16 cellular contexts compared by ENCODE assay signal in genomic region chr5:130068988-130069387, GRCh38.
A peak's percentile ranks its signal among the peaks of the same experiment; 100 is the strongest.
DNase-seq lines count a peak whose midpoint lies in the region; ATAC-seq, FAIRE-seq and TF ChIP-seq lines count a peak whose summit lies in the region.
"Had no signal": no experiment of that assay in that cellular context is flagged by ENCODE, and none has a peak within 500 bp of the region (broad histone marks: within the 10 kb centered on the region; RNA-seq: fewer than 3 reads in every experiment).

No MANE protein-coding gene starts in this region.

- ATAC-seq in PC-3, result peak; percentile 51; the same call in 1 of the 2 replicates
- no peak for ATAC-seq in stimulated activated effector memory CD8-positive, alpha-beta T cell treated with anti-CD3 and anti-CD28 coated beads, Interleukin-12 subunit alpha, Interleukin-12 subunit beta, amount 100 ng/mL, for 72 hours

- peak; percentile 5 for FAIRE-seq in GM12892 (lab: Jason Lieb, UNC)
- FAIRE-seq: H1 had no signal

- H3K36me3 Mint-ChIP-seq in stimulated activated effector memory CD8-positive, alpha-beta T cell treated with anti-CD3 and anti-CD28 coated beads, Interleukin-12 subunit alpha, Interleukin-12 subunit beta, amount 100 ng/mL, for 72 hours, result no peaks in the 10 kb centered on the region
- H3K36me3 Mint-ChIP-seq: CD14-positive monocyte; CD4-positive, alpha-beta memory T cell had no signal

- POLR2A ChIA-PET in PC-3 (lab: Charles Lee; ENCODE audit: unreplicated experiment), result no interaction called here

- H3K4me2 ChIP-seq in KMS-11, result 0 out of 2 replicates have a peak overlapping the region, but pooled peaks have one; percentile 20
- H3K4me2 ChIP-seq in PC-3 (ENCODE audit: low read length), result no peak overlapping the region
- H3K4me2 ChIP-seq: BLaER1 had no signal

- H3K4me3 ChIP-seq in KMS-11 (IDR thresholded peaks at IDR 0.05; ENCODE audit: insufficient read depth, low read depth, low read length), result no peak overlapping the region
- H3K4me3 ChIP-seq in PC-3 (ENCODE audit: low read length), result no peak overlapping the region
- H3K4me3 ChIP-seq in epithelial cell of esophagus (ENCODE audit: low read length), result no peak overlapping the region
- H3K4me3 ChIP-seq: BLaER1 had no signal

- no peaks in the 10 kb centered on the region for H3K4me1 Mint-ChIP-seq in stimulated activated effector memory CD8-positive, alpha-beta T cell treated with anti-CD3 and anti-CD28 coated beads, Interleukin-12 subunit alpha, Interleukin-12 subunit beta, amount 100 ng/mL, for 72 hours
- H3K4me1 Mint-ChIP-seq: CD14-positive monocyte; CD4-positive, alpha-beta memory T cell; H9 had no signal

- H2AFZ ChIP-seq in KMS-11 (ENCODE audit: low read depth) (no peak overlapping the region), PC-3 (ENCODE audit: low read length) (no peak overlapping the region)

- DNase-seq in GM12892 (ENCODE audit: insufficient read length) (no peak), PC-3 (peak; percentile 26), epithelial cell of esophagus (ENCODE audit: low read depth) (peak; percentile 23), SKM-1 (lab: John Stamatoyannopoulos, UW; ENCODE audit: unreplicated experiment) (no peak)
- no peak for DNase-seq in stimulated activated CD4-positive, alpha-beta T cell treated with anti-CD3 and anti-CD28 coated beads, Interleukin-2, amount 100 ng/mL, for 24 hours
- DNase-seq in stimulated activated effector memory CD8-positive, alpha-beta T cell treated with anti-CD3 and anti-CD28 coated beads, Interleukin-12 subunit alpha, Interleukin-12 subunit beta, amount 100 ng/mL, for 72 hours (ENCODE audit: low spot score in 2 of 2), result no peak
- DNase-seq: 8988T; CD4-positive, alpha-beta memory T cell; DMS153; DMS79; GF-D8; H9 had no signal

- H3K27ac ChIP-seq in KMS-11, result no peak overlapping the region
- no peak overlapping the region for H3K27ac ChIP-seq in PC-3 (ENCODE audit: low read length)
- H3K27ac ChIP-seq: BLaER1 had no signal

- TF ChIP-seq CTCF in KMS-11 (conservative IDR thresholded peaks at IDR 0.05; ENCODE audit: low read depth, low read length), result no peak
- TF ChIP-seq CTCF in PC-3 (conservative IDR thresholded peaks at IDR 0.05; ENCODE audit: low read depth, low read length), result no peak
- TF ChIP-seq CTCF in epithelial cell of esophagus (IDR thresholded peaks at IDR 0.05; ENCODE audit: insufficient read depth, low read depth, low read length, missing control alignments), result no peak

- CTCF ChIA-PET in PC-3 (lab: Charles Lee), result no interaction called here

- intact Hi-C loops in PC-3 (cut with micrococcal nuclease), result loop anchor here (5.0 to 10.0 kb wide), 2 partner anchors 104 to 162 kb away; no protein-coding TSS in a partner anchor

- no peaks in the 10 kb centered on the region for H3K9me3 ChIP-seq in PC-3 (ENCODE audit: low read length)
- H3K9me3 ChIP-seq: BLaER1 had no signal

- H3K9me2 ChIP-seq in PC-3 (replicated peaks; ENCODE audit: low read length), result no peaks in the 10 kb centered on the region

- H4K20me1 ChIP-seq in KMS-11 (ENCODE audit: insufficient read depth), result no peaks in the 10 kb centered on the region
- H4K20me1 ChIP-seq in PC-3 (ENCODE audit: low read length), result no peaks in the 10 kb centered on the region
- H4K20me1 ChIP-seq: BLaER1 had no signal

- H3F3A ChIP-seq in PC-3 (ENCODE audit: low read length, unreplicated experiment), result no peaks in the 10 kb centered on the region

- peaks cover 7% of the 10 kb centered on the region for H3K4me1 ChIP-seq in KMS-11 (ENCODE audit: low read depth, poor library complexity, severe bottlenecking)
- peaks cover 4% of the 10 kb centered on the region; the same call in 1 of the 2 replicates for H3K4me1 ChIP-seq in PC-3 (ENCODE audit: insufficient read depth, low read length)
- H3K4me1 ChIP-seq: BLaER1 had no signal

- no TSS peak for BruUV-seq in PC-3 (replicated peaks; lab: Mats Ljungman, UMichigan)

- no peak overlapping the region for H3K27ac Mint-ChIP-seq in stimulated activated effector memory CD8-positive, alpha-beta T cell treated with anti-CD3 and anti-CD28 coated beads, Interleukin-12 subunit alpha, Interleukin-12 subunit beta, amount 100 ng/mL, for 72 hours
- H3K27ac Mint-ChIP-seq: CD14-positive monocyte; CD4-positive, alpha-beta memory T cell had no signal

- H3K9ac ChIP-seq in KMS-11 (no peak overlapping the region), PC-3 (ENCODE audit: low read length) (no peak overlapping the region)
- H3K9ac ChIP-seq: BLaER1 had no signal

- H3K36me3 ChIP-seq in KMS-11 (ENCODE audit: insufficient read depth), result no peaks in the 10 kb centered on the region
- no peaks in the 10 kb centered on the region for H3K36me3 ChIP-seq in PC-3 (ENCODE audit: low read depth, low read length)
- H3K36me3 ChIP-seq: BLaER1 had no signal

- H3K9me3 Mint-ChIP-seq in stimulated activated effector memory CD8-positive, alpha-beta T cell treated with anti-CD3 and anti-CD28 coated beads, Interleukin-12 subunit alpha, Interleukin-12 subunit beta, amount 100 ng/mL, for 72 hours, result no peaks in the 10 kb centered on the region
- H3K9me3 Mint-ChIP-seq: CD14-positive monocyte; CD4-positive, alpha-beta memory T cell; H9 had no signal

- H3K79me2 ChIP-seq in KMS-11 (ENCODE audit: insufficient read depth, low read depth), result no peaks in the 10 kb centered on the region
- H3K79me2 ChIP-seq in PC-3 (ENCODE audit: low read length), result no peaks in the 10 kb centered on the region

- no peak overlapping the region for H3K4me3 Mint-ChIP-seq in stimulated activated effector memory CD8-positive, alpha-beta T cell treated with anti-CD3 and anti-CD28 coated beads, Interleukin-12 subunit alpha, Interleukin-12 subunit beta, amount 100 ng/mL, for 72 hours
- H3K4me3 Mint-ChIP-seq: CD14-positive monocyte; CD4-positive, alpha-beta memory T cell; H9 had no signal

- no peak for TF ChIP-seq POLR2A in GM12892 (IDR thresholded peaks at IDR 0.05; ENCODE audit: low read depth, low read length)

- H3K27me3 ChIP-seq in KMS-11 (ENCODE audit: insufficient read depth, low read depth) (no peaks in the 10 kb centered on the region), PC-3 (ENCODE audit: low read length) (no peaks in the 10 kb centered on the region)
- H3K27me3 ChIP-seq: BLaER1 had no signal

Comparison
In these comparisons a context has a peak if more than half of its experiments do, and no peak if none do; other contexts are left out.
1. DNase-seq: peak in PC-3 (single experiment) and epithelial cell of esophagus (single experiment); none in GM12892 (single experiment), stimulated activated CD4-positive, alpha-beta T cell treated with anti-CD3 and anti-CD28 coated beads, Interleukin-2, amount 100 ng/mL, for 24 hours (0 of 2), SKM-1 (single experiment) and stimulated activated effector memory CD8-positive, alpha-beta T cell treated with anti-CD3 and anti-CD28 coated beads, Interleukin-12 subunit alpha, Interleukin-12 subunit beta, amount 100 ng/mL, for 72 hours (0 of 2).